ENCODE assay signal across 26 cellular contexts in the genomic region with DNA sequence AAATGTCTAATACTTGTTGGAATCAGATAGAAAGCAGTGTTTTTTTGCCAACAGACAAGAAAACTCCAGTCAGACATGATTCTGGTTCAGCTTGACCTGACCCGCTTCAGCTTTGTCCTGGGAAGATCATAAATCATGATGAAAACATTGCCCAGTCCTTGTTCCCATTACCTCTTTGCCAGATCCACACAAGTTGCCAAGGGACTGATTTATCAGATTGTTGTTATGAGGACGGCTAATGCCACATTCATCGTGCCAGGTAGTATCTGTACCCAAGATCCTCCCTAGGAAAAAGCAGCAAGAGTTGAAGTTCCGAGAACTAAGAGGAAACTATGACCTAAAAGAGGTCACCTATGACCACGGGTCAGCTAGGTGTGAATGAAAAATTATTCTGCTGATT. TPM values are rescaled to one million over a fixed set of nuclear protein-coding genes. Genes with fewer than 3 reads are reported as not detected.
DNase-seq lines count a peak whose midpoint lies in the region; ATAC-seq and TF ChIP-seq lines count a peak whose summit lies in the region.
"Had no signal": no experiment of that assay in that cellular context is flagged by ENCODE, and none has a peak within 500 bp of the region (broad histone marks: within the 10 kb centered on the region; RNA-seq: fewer than 3 reads in every experiment).

No MANE protein-coding gene starts in this region.

- H3K9me2 ChIP-seq in hepatocyte (replicated peaks; ENCODE audit: insufficient read depth) = no peaks in the 10 kb centered on the region

- no peaks in the 10 kb centered on the region for H3K36me3 Mint-ChIP-seq in stimulated activated memory B cell treated with anti-CD40 and anti-IgM and Interleukin-4, amounts not matched to agents 10 μg/mL and 1 μg/mL and 100 μg/mL, for 72 hours
- H3K36me3 Mint-ChIP-seq in neural progenitor cell = no peaks in the 10 kb centered on the region
- no peaks in the 10 kb centered on the region for H3K36me3 Mint-ChIP-seq in endodermal cell (ENCODE audit: low read depth)

- no peaks in the 10 kb centered on the region for H3F3A ChIP-seq in neural progenitor cell (ENCODE audit: low read depth)

- no peak overlapping the region for H3K4me3 Mint-ChIP-seq in stimulated activated memory B cell treated with anti-CD40 and anti-IgM and Interleukin-4, amounts not matched to agents 10 μg/mL and 1 μg/mL and 100 μg/mL, for 72 hours
- H3K4me3 Mint-ChIP-seq in neural progenitor cell (no peak overlapping the region), endodermal cell (no peak overlapping the region)
- H3K4me3 Mint-ChIP-seq: activated CD4-positive, alpha-beta memory T cell treated with anti-CD3 and anti-CD28 coated beads, Interleukin-2, amount 10 ng/mL, durations not matched to agents 7 days and 5 days; activated naive CD4-positive, alpha-beta T cell treated with anti-CD3 and anti-CD28 coated beads for 36 hours; effector memory CD8-positive, alpha-beta T cell; naive thymus-derived CD4-positive, alpha-beta T cell had no signal

- DNase-seq in hepatocyte (ENCODE audit: low spot score) (no peak), prostate gland (ENCODE audit: low spot score) (peak; percentile 70), uterus (peak; percentile 39 to 51), neural progenitor cell (ENCODE audit: low spot score) (no peak), endodermal cell (no peak)
- DNase-seq: activated CD4-positive, alpha-beta memory T cell treated with anti-CD3 and anti-CD28 coated beads, Interleukin-2, amount 10 ng/mL, durations not matched to agents 7 days and 5 days; activated CD4-positive, alpha-beta T cell treated with anti-CD3 and anti-CD28 coated beads for 1 hour; activated CD8-positive, alpha-beta memory T cell treated with anti-CD3 and anti-CD28 coated beads, Interleukin-2, amount 50 U/mL, for 48 hours; activated naive CD4-positive, alpha-beta T cell treated with anti-CD3 and anti-CD28 coated beads for 36 hours; effector memory CD8-positive, alpha-beta T cell; erythroblast; islet precursor cell; Karpas-422; naive thymus-derived CD4-positive, alpha-beta T cell; NCI-H1417; NCI-H2029 treated with DMSO at 0.1 percent for 48 hours; NCI-H526; nucleus accumbens; OCI-M1; stimulated activated naive CD4-positive, alpha-beta T cell treated with Interleukin-2 at 50 U/mL for 16 hours had no signal

- H3K79me2 ChIP-seq in hepatocyte (no peaks in the 10 kb centered on the region), neural progenitor cell (ENCODE audit: low read depth) (no peaks in the 10 kb centered on the region)

- H4K20me1 ChIP-seq in hepatocyte (ENCODE audit: insufficient read depth, poor library complexity, severe bottlenecking) = no peaks in the 10 kb centered on the region
- no peaks in the 10 kb centered on the region for H4K20me1 ChIP-seq in neural progenitor cell (ENCODE audit: low read depth)

- H2AFZ ChIP-seq in hepatocyte (no peak overlapping the region), neural progenitor cell (replicated peaks) (no peak overlapping the region)

- TF ChIP-seq CTCF in VCaP (conservative IDR thresholded peaks at IDR 0.05) (no peak), hepatocyte (IDR thresholded peaks at IDR 0.05; ENCODE audit: poor library complexity) (no peak), prostate gland (IDR thresholded peaks at IDR 0.05) (no peak), uterus (IDR thresholded peaks at IDR 0.05) (no peak), neural progenitor cell (IDR thresholded peaks at IDR 0.05) (no peak), endodermal cell (conservative IDR thresholded peaks at IDR 0.05) (no peak)

- H3K4me1 Mint-ChIP-seq in stimulated activated memory B cell treated with anti-CD40 and anti-IgM and Interleukin-4, amounts not matched to agents 10 μg/mL and 1 μg/mL and 100 μg/mL, for 72 hours = no peaks in the 10 kb centered on the region
- H3K4me1 Mint-ChIP-seq in neural progenitor cell = no peaks in the 10 kb centered on the region
- H3K4me1 Mint-ChIP-seq in endodermal cell = peaks cover 28% of the 10 kb centered on the region
- H3K4me1 Mint-ChIP-seq: activated CD4-positive, alpha-beta memory T cell treated with anti-CD3 and anti-CD28 coated beads, Interleukin-2, amount 10 ng/mL, durations not matched to agents 7 days and 5 days; naive thymus-derived CD4-positive, alpha-beta T cell had no signal

- no peaks in the 10 kb centered on the region for H3K36me3 ChIP-seq in hepatocyte (replicated peaks; ENCODE audit: insufficient read depth, low read depth)
- H3K36me3 ChIP-seq in prostate gland = no peaks in the 10 kb centered on the region
- H3K36me3 ChIP-seq in uterus = no peaks in the 10 kb centered on the region
- no peaks in the 10 kb centered on the region for H3K36me3 ChIP-seq in neural progenitor cell
- H3K36me3 ChIP-seq in endodermal cell (ENCODE audit: control insufficient read depth, insufficient read depth, low read length) = no peaks in the 10 kb centered on the region
- H3K36me3 ChIP-seq: cardiac muscle cell, HAP-1 had no signal

- peaks cover 3% of the 10 kb centered on the region for H3K9me3 Mint-ChIP-seq in stimulated activated memory B cell treated with anti-CD40 and anti-IgM and Interleukin-4, amounts not matched to agents 10 μg/mL and 1 μg/mL and 100 μg/mL, for 72 hours
- H3K9me3 Mint-ChIP-seq in neural progenitor cell (no peaks in the 10 kb centered on the region), endodermal cell (no peaks in the 10 kb centered on the region)
- H3K9me3 Mint-ChIP-seq: activated CD4-positive, alpha-beta memory T cell treated with anti-CD3 and anti-CD28 coated beads, Interleukin-2, amount 10 ng/mL, durations not matched to agents 7 days and 5 days; activated naive CD4-positive, alpha-beta T cell treated with anti-CD3 and anti-CD28 coated beads for 36 hours; effector memory CD8-positive, alpha-beta T cell had no signal

- H3K27me3 ChIP-seq in hepatocyte = no peaks in the 10 kb centered on the region
- H3K27me3 ChIP-seq in prostate gland (replicated peaks; ENCODE audit: insufficient read depth) = no peaks in the 10 kb centered on the region
- no peaks in the 10 kb centered on the region for H3K27me3 ChIP-seq in uterus
- H3K27me3 ChIP-seq in neural progenitor cell = no peaks in the 10 kb centered on the region
- H3K27me3 ChIP-seq in endodermal cell (ENCODE audit: control insufficient read depth, insufficient read depth, low read length, poor library complexity, severe bottlenecking) = no peaks in the 10 kb centered on the region

- intact Hi-C loops in prostate gland (cut with DNase I) (no loop called here), uterus (cut with DNase I; ENCODE audit: low total_unique reads) (no loop called here)

- peak overlapping the region; percentile 43 for H3K27ac ChIP-seq in VCaP
- peak overlapping the region; percentile 79 for H3K27ac ChIP-seq in hepatocyte
- peak overlapping the region; percentile 46 to 53 for H3K27ac ChIP-seq in prostate gland
- H3K27ac ChIP-seq in uterus = peak overlapping the region; percentile 56 to 91
- no peak overlapping the region for H3K27ac ChIP-seq in neural progenitor cell
- H3K27ac ChIP-seq in endodermal cell (ENCODE audit: low read depth, low read length) = no peak overlapping the region
- H3K27ac ChIP-seq: cardiac muscle cell had no signal

- H3K9me3 ChIP-seq in hepatocyte (ENCODE audit: low read depth) = no peaks in the 10 kb centered on the region
- H3K9me3 ChIP-seq in prostate gland = no peaks in the 10 kb centered on the region
- H3K9me3 ChIP-seq in uterus = no peaks in the 10 kb centered on the region
- no peaks in the 10 kb centered on the region for H3K9me3 ChIP-seq in neural progenitor cell (ENCODE audit: low read depth)
- H3K9me3 ChIP-seq in endodermal cell (ENCODE audit: control insufficient read depth, low read length) = no peaks in the 10 kb centered on the region
- H3K9me3 ChIP-seq: HAP-1 had no signal

- H3K9ac ChIP-seq in neural progenitor cell = no peak overlapping the region
- no peak overlapping the region for H3K9ac ChIP-seq in endodermal cell (ENCODE audit: extremely low read depth, low read length, poor library complexity, severe bottlenecking)

- H3K4me3 ChIP-seq in hepatocyte = no peak overlapping the region
- H3K4me3 ChIP-seq in prostate gland = no peak overlapping the region
- H3K4me3 ChIP-seq in uterus = no peak overlapping the region
- no peak overlapping the region for H3K4me3 ChIP-seq in neural progenitor cell
- H3K4me3 ChIP-seq in endodermal cell (ENCODE audit: low read length) = no peak overlapping the region
- H3K4me3 ChIP-seq: cardiac muscle cell, HAP-1, skin epidermis had no signal

- WGBS in hepatocyte (ENCODE audit: low lambda C conversion rate, missing lambda C conversion rate) = 83% methylated on average over 5 of the region's 5 CpGs
- WGBS in prostate gland = 28% methylated on average over 5 of the region's 5 CpGs
- 94 to 95% methylated on average over 5 of the region's 5 CpGs for WGBS in endodermal cell (ENCODE audit: insufficient coverage in 1 of 2, insufficient read length in 1 of 2), 2 experiments

- H3K4me2 ChIP-seq in hepatocyte (no peak overlapping the region), neural progenitor cell (no peak overlapping the region)

- H3K27me3 Mint-ChIP-seq in stimulated activated memory B cell treated with anti-CD40 and anti-IgM and Interleukin-4, amounts not matched to agents 10 μg/mL and 1 μg/mL and 100 μg/mL, for 72 hours = peaks cover 29% of the 10 kb centered on the region
- peaks cover 2% of the 10 kb centered on the region for H3K27me3 Mint-ChIP-seq in neural progenitor cell (ENCODE audit: insufficient read depth, low read depth)
- peaks cover 5% of the 10 kb centered on the region for H3K27me3 Mint-ChIP-seq in endodermal cell (ENCODE audit: insufficient read depth)

- H3K4me1 ChIP-seq in hepatocyte (ENCODE audit: insufficient read depth) (peaks cover 11% of the 10 kb centered on the region), prostate gland (replicated peaks) (no peaks in the 10 kb centered on the region), uterus (peaks cover 0 to 12% of the 10 kb centered on the region in 2 donors), neural progenitor cell (no peaks in the 10 kb centered on the region), endodermal cell (ENCODE audit: control insufficient read depth, insufficient read depth, low read length) (no peaks in the 10 kb centered on the region)
- H3K4me1 ChIP-seq: HAP-1 had no signal

- TF ChIP-seq POLR2A in prostate gland (IDR thresholded peaks at IDR 0.05) (no peak), uterus (IDR thresholded peaks at IDR 0.05) (no peak)

- no peak overlapping the region for H3K27ac Mint-ChIP-seq in stimulated activated memory B cell treated with anti-CD40 and anti-IgM and Interleukin-4, amounts not matched to agents 10 μg/mL and 1 μg/mL and 100 μg/mL, for 72 hours
- H3K27ac Mint-ChIP-seq in neural progenitor cell (no peak overlapping the region), endodermal cell (no peak overlapping the region)
- H3K27ac Mint-ChIP-seq: activated CD4-positive, alpha-beta memory T cell treated with anti-CD3 and anti-CD28 coated beads, Interleukin-2, amount 10 ng/mL, durations not matched to agents 7 days and 5 days; activated naive CD4-positive, alpha-beta T cell treated with anti-CD3 and anti-CD28 coated beads for 36 hours; effector memory CD8-positive, alpha-beta T cell; naive thymus-derived CD4-positive, alpha-beta T cell had no signal

- ATAC-seq in stimulated activated memory B cell treated with anti-CD40 and anti-IgM and Interleukin-4, amounts not matched to agents 10 μg/mL and 1 μg/mL and 100 μg/mL, for 72 hours = no peak
- ATAC-seq in activated CD4-positive, CD25-positive, alpha-beta regulatory T cell treated with anti-CD3 and anti-CD28 coated beads, Interleukin-2, amount 50 U/mL, for 24 hours = no peak
- ATAC-seq: effector memory CD8-positive, alpha-beta T cell; naive thymus-derived CD4-positive, alpha-beta T cell had no signal

RNA-seq across cellular contexts. Expression of a gene that starts 39.0 kb away (rescaled TPM):
- total RNA-seq in hepatocyte (225 and 261 TPM in 2 replicates), prostate gland (100 to 1,000 TPM in 1 of 2 donors, 10 to 100 TPM in 1; 86.7 to 169 TPM), uterus (100 to 1,000 TPM in 3 of 4 donors, 10 to 100 TPM in 1; 87.1 to 252 (median 176) TPM), neural progenitor cell (ENCODE audit: low replicate concordance) (0.03 TPM in 1 of 2 replicates, not detected in the other), endodermal cell (10 to 100 TPM; 74.1 to 96.8 TPM)
- 153 and 186 TPM in 2 replicates for polyA plus RNA-seq in hepatocyte
- 12.3 TPM for polyA plus RNA-seq in endodermal cell (2013, experiment 1 of 2)
- polyA plus RNA-seq in endodermal cell (2013, experiment 2 of 2) = 14.1 TPM

Comparison
In these comparisons a context has a peak if more than half of its experiments do, and no peak if none do; other contexts are left out.
1. H3K27ac ChIP-seq: peak in VCaP (single experiment), hepatocyte (single experiment), prostate gland (2 of 2) and uterus (2 of 2); none in neural progenitor cell (single experiment) and endodermal cell (single experiment).
2. DNase-seq: peak in prostate gland (single experiment) and uterus (2 of 2); none in hepatocyte (single experiment), neural progenitor cell (single experiment) and endodermal cell (single experiment).
3. RNA of a gene that starts 39.0 kb away (total RNA-seq): 225 to 261 TPM in hepatocyte, 87.1 to 252 TPM in uterus, 86.7 to 169 TPM in prostate gland and 74.1 to 96.8 TPM in endodermal cell; 0.03 TPM in neural progenitor cell; every median in the first group is over 10 times any median in the second.